Comparison of ENCODE assay signal across 9 cellular contexts in genomic region chr17:78409191-78409621, GRCh38. TPM values are rescaled to one million over a fixed set of nuclear protein-coding genes. Genes with fewer than 3 reads are reported as not detected.
DNase-seq lines count a peak whose midpoint lies in the region; ATAC-seq and TF ChIP-seq lines count a peak whose summit lies in the region.
"Had no signal": no experiment of that assay in that cellular context is flagged by ENCODE, and none has a peak within 500 bp of the region (broad histone marks: within the 10 kb centered on the region; RNA-seq: fewer than 3 reads in every experiment).

No MANE protein-coding gene starts in this region.

- no peaks in the 10 kb centered on the region for H3K9me3 ChIP-seq in psoas muscle

- H3K27ac Mint-ChIP-seq in activated CD4-positive, alpha-beta T cell treated with anti-CD3 and anti-CD28 coated beads, Interleukin-2, amount 10 ng/mL, durations not matched to agents 24 days and 14 days = peak overlapping the region; percentile 60
- H3K27ac Mint-ChIP-seq in central memory CD8-positive, alpha-beta T cell (ENCODE audit: low read depth) = peak overlapping the region; percentile 38

- H3K27me3 ChIP-seq in psoas muscle (ENCODE audit: insufficient read depth in 3 of 3, low read length in 2 of 3) = no peaks in the 10 kb centered on the region

- no peak for TF ChIP-seq CTCF in psoas muscle (IDR thresholded peaks at IDR 0.05)
- no peak for TF ChIP-seq CTCF in coronary artery (IDR thresholded peaks at IDR 0.05)

- H3K4me3 Mint-ChIP-seq in activated CD4-positive, alpha-beta T cell treated with anti-CD3 and anti-CD28 coated beads, Interleukin-2, amount 10 ng/mL, durations not matched to agents 24 days and 14 days = no peak overlapping the region
- no peak overlapping the region for H3K4me3 Mint-ChIP-seq in central memory CD8-positive, alpha-beta T cell

- H3K9me3 Mint-ChIP-seq in activated CD4-positive, alpha-beta T cell treated with anti-CD3 and anti-CD28 coated beads, Interleukin-2, amount 10 ng/mL, durations not matched to agents 24 days and 14 days = no peaks in the 10 kb centered on the region
- H3K9me3 Mint-ChIP-seq in central memory CD8-positive, alpha-beta T cell = no peaks in the 10 kb centered on the region

- H3K27me3 Mint-ChIP-seq in activated CD4-positive, alpha-beta T cell treated with anti-CD3 and anti-CD28 coated beads, Interleukin-2, amount 10 ng/mL, durations not matched to agents 24 days and 14 days = no peaks in the 10 kb centered on the region
- H3K27me3 Mint-ChIP-seq in central memory CD8-positive, alpha-beta T cell = no peaks in the 10 kb centered on the region

- intact Hi-C loops in activated CD4-positive, alpha-beta T cell treated with anti-CD3 and anti-CD28 coated beads, Interleukin-2, amount 10 ng/mL, durations not matched to agents 24 days and 14 days (cut with micrococcal nuclease) = no loop called here
- intact Hi-C loops in psoas muscle (cut with DNase I) = no loop called here

- peaks cover 70% of the 10 kb centered on the region for H3K4me1 Mint-ChIP-seq in activated CD4-positive, alpha-beta T cell treated with anti-CD3 and anti-CD28 coated beads, Interleukin-2, amount 10 ng/mL, durations not matched to agents 24 days and 14 days
- peaks cover 48% of the 10 kb centered on the region for H3K4me1 Mint-ChIP-seq in central memory CD8-positive, alpha-beta T cell

- no peak for ATAC-seq in central memory CD8-positive, alpha-beta T cell (replicated peaks; ENCODE audit: extremely low read depth, poor library complexity, severe bottlenecking)
- no peak for ATAC-seq in psoas muscle

- WGBS in psoas muscle, 3 donors = 39 to 62% (median 43%) methylated on average over 9 of the region's 9 CpGs

- H3K36me3 Mint-ChIP-seq in activated CD4-positive, alpha-beta T cell treated with anti-CD3 and anti-CD28 coated beads, Interleukin-2, amount 10 ng/mL, durations not matched to agents 24 days and 14 days (ENCODE audit: low read depth) = peaks cover 48% of the 10 kb centered on the region
- peaks cover 18% of the 10 kb centered on the region for H3K36me3 Mint-ChIP-seq in central memory CD8-positive, alpha-beta T cell (ENCODE audit: insufficient read depth)

- DNase-seq in activated CD4-positive, alpha-beta T cell treated with anti-CD3 and anti-CD28 coated beads, Interleukin-2, amount 10 ng/mL, durations not matched to agents 24 days and 14 days = no peak
- no peak for DNase-seq in activated CD4-positive, alpha-beta T cell treated with anti-CD3 and anti-CD28 coated beads, Interleukin-2, amount 50 U/mL, for 4 hours
- DNase-seq in NCI-H2107 (lab: John Stamatoyannopoulos, UW) (peak; percentile 72), psoas muscle (no peak), COLO829 (ENCODE audit: low spot score) (no peak), glomerular visceral epithelial cell (ENCODE audit: extremely low spot score) (no peak), coronary artery (ENCODE audit: low spot score) (no peak)
- DNase-seq in central memory CD8-positive, alpha-beta T cell (ENCODE audit: low spot score in 2 of 2) = no peak
- DNase-seq: amniotic stem cell had no signal

- H3K4me3 ChIP-seq in psoas muscle (no peak overlapping the region), coronary artery (no peak overlapping the region)

- peak overlapping the region; percentile 94 for H3K27ac ChIP-seq in psoas muscle
- H3K27ac ChIP-seq in coronary artery = no peak overlapping the region

- H3K36me3 ChIP-seq in psoas muscle (ENCODE audit: insufficient read depth in 1 of 2, low read depth in 1 of 2) = peaks cover 0 to 16% of the 10 kb centered on the region in 2 donors

- H3K4me1 ChIP-seq in psoas muscle = peaks cover 78% of the 10 kb centered on the region

RNA-seq across cellular contexts. Expression of gene PGS1, which starts 30.8 kb away (rescaled TPM):
- 65.6 and 67.8 TPM in 2 replicates for total RNA-seq in activated CD4-positive, alpha-beta T cell treated with anti-CD3 and anti-CD28 coated beads, Interleukin-2, amount 10 ng/mL, durations not matched to agents 24 days and 14 days
- total RNA-seq in psoas muscle = 10 to 100 TPM; 15.0 to 24.2 (median 20.3) TPM
- polyA plus RNA-seq in psoas muscle = 10 to 100 TPM; 10.2 to 16.3 (median 15.5) TPM

RNA-seq across cellular contexts. Expression of gene SOCS3, which starts 49.3 kb away (rescaled TPM):
- 78.3 and 81.5 TPM in 2 replicates for total RNA-seq in activated CD4-positive, alpha-beta T cell treated with anti-CD3 and anti-CD28 coated beads, Interleukin-2, amount 10 ng/mL, durations not matched to agents 24 days and 14 days
- total RNA-seq in psoas muscle = 10 to 100 TPM in 3 of 4 donors, 1 to 10 TPM in 1; 8.5 to 43.5 (median 23.6) TPM
- polyA plus RNA-seq in psoas muscle = 10 to 100 TPM in 1 of 3 donors, 1 to 10 TPM in 2; 5.3 to 24.4 (median 7.5) TPM
